9 cellular contexts compared by ENCODE assay signal in the genomic region with DNA sequence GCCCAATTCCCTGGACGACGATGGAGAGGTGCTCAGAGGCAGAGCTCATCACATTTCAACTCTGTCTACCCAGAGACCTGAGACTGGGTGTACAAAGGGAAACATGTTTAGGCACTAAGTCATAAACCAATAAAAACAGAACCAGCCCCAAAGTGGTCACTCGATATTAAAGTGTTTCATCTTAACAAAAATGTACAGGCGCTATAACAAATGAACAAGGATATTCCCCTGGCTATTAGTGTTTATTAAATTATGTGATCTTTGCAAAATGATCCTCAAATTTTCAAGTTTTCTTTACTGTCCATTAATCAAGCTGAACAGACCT.
"Had no signal": no experiment of that assay in that cellular context is flagged by ENCODE, and none has a peak within 500 bp of the region (broad histone marks: within the 10 kb centered on the region; RNA-seq: fewer than 3 reads in every experiment).

No MANE protein-coding gene starts in this region.

- H3K4me1 ChIP-seq: HAP-1 had no signal

- H2AFZ ChIP-seq: GM23248 had no signal

- H3K4me3 ChIP-seq: GM23248, HAP-1 had no signal

- H3K27ac ChIP-seq: GM23248, HL-60 had no signal

- ATAC-seq: HCT116 had no signal

- H3K9ac ChIP-seq: GM23248 had no signal

- H3K36me3 ChIP-seq: HAP-1 had no signal

- DNase-seq: GM23248, GOT3, H7, HFFc6, IMR-90, KBM-7 had no signal

- H3K9me3 ChIP-seq: HAP-1 had no signal
